In the genomic region with DNA sequence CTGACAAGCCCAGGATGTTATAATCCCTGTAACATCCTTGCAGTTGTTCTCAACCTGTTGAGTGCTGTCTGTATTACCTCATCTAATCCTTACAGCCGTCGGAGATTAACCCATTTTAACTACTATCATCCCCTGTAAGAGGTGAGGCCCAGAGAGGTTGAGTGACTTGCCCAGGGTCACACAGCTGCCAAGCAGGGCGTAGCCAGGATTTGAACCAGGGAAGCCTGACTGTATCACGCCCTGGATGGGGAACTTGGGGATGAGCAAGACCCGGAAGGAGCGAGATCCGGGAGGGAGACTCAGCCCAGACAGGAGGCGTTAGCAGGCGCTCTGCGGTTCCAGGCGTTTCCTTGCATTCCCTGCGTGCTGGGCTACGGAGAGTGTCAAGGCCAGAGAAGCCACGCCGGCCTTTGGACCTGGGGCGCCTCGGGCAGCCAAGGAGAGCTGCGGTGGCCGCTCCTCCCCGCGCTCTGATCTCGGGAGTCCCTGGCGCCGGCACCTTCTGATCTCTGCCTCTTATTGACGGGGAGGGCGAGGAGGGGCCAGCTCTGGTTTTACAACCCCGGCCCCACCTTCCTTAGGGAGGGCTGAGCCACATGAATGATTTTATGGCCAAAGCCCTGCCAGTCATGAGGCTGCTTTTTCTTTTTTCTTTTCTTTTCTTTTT, we compare ENCODE assay signal across 1 cellular context.
A peak's percentile ranks its signal among the peaks of the same experiment; 100 is the strongest.
TF ChIP-seq lines count a peak whose summit lies in the region.

No MANE protein-coding gene starts in this region.

TF ChIP-seq in HepG2, 621 proteins besides CTCF, POLR2A, EP300 and RAD21 (continued from another document and continues in another):
- TF ChIP-seq, protein P1, sequence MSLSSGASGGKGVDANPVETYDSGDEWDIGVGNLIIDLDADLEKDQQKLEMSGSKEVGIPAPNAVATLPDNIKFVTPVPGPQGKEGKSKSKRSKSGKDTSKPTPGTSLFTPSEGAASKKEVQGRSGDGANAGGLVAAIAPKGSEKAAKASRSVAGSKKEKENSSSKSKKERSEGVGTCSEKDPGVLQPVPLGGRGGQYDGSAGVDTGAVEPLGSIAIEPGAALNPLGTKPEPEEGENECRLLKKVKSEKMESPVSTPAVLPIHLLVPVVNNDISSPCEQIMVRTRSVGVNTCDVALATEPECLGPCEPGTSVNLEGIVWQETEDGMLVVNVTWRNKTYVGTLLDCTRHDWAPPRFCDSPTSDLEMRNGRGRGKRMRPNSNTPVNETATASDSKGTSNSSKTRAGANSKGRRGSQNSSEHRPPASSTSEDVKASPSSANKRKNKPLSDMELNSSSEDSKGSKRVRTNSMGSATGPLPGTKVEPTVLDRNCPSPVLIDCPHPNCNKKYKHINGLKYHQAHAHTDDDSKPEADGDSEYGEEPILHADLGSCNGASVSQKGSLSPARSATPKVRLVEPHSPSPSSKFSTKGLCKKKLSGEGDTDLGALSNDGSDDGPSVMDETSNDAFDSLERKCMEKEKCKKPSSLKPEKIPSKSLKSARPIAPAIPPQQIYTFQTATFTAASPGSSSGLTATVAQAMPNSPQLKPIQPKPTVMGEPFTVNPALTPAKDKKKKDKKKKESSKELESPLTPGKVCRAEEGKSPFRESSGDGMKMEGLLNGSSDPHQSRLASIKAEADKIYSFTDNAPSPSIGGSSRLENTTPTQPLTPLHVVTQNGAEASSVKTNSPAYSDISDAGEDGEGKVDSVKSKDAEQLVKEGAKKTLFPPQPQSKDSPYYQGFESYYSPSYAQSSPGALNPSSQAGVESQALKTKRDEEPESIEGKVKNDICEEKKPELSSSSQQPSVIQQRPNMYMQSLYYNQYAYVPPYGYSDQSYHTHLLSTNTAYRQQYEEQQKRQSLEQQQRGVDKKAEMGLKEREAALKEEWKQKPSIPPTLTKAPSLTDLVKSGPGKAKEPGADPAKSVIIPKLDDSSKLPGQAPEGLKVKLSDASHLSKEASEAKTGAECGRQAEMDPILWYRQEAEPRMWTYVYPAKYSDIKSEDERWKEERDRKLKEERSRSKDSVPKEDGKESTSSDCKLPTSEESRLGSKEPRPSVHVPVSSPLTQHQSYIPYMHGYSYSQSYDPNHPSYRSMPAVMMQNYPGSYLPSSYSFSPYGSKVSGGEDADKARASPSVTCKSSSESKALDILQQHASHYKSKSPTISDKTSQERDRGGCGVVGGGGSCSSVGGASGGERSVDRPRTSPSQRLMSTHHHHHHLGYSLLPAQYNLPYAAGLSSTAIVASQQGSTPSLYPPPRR (CRISPR knock-in tag; IDR thresholded peaks at IDR 0.05; ENCODE audit: borderline replicate concordance), result peak; percentile 92
- TF ChIP-seq NFKB2 (CRISPR knock-in tag; IDR thresholded peaks at IDR 0.05; ENCODE audit: borderline replicate concordance) (peak; percentile 89), MLLT10 (CRISPR knock-in tag; IDR thresholded peaks at IDR 0.05) (no peak), TCF7 (IDR thresholded peaks at IDR 0.05; ENCODE audit: low read depth) (peak; percentile 98), ZSCAN31 (CRISPR knock-in tag; IDR thresholded peaks at IDR 0.05; ENCODE audit: low read depth) (no peak), THYN1 (CRISPR knock-in tag; IDR thresholded peaks at IDR 0.05; ENCODE audit: borderline replicate concordance, low read depth) (no peak), RBM22 (optimal IDR thresholded peaks at IDR 0.05; ENCODE audit: low read length) (no peak), ZNF253 (CRISPR knock-in tag; IDR thresholded peaks at IDR 0.05; ENCODE audit: borderline replicate concordance) (peak; percentile 58; the same call in 1 of the 2 replicates), JUND (CRISPR knock-in tag; IDR thresholded peaks at IDR 0.05) (0 out of 2 replicates have a peak, but pooled peaks have one; percentile 53), ZNF605 (CRISPR knock-in tag; IDR thresholded peaks at IDR 0.05) (peak; percentile 80), NR2F1 (CRISPR knock-in tag; IDR thresholded peaks at IDR 0.05) (peak; percentile 90 to 94), MBD4 (IDR thresholded peaks at IDR 0.05; ENCODE audit: borderline replicate concordance, low read length) (no peak), ZNF747 (CRISPR knock-in tag; IDR thresholded peaks at IDR 0.05; ENCODE audit: borderline replicate concordance) (no peak; the same call in 1 of the 2 replicates), ZSCAN12 (CRISPR knock-in tag; IDR thresholded peaks at IDR 0.05) (no peak), ZNF614 (CRISPR knock-in tag; IDR thresholded peaks at IDR 0.05; ENCODE audit: borderline replicate concordance) (peak; percentile 85; the same call in 1 of the 2 replicates), NBN (conservative IDR thresholded peaks at IDR 0.05) (no peak), MZF1 (CRISPR knock-in tag; IDR thresholded peaks at IDR 0.05; ENCODE audit: borderline replicate concordance) (peak; percentile 33; the same call in 1 of the 2 replicates), ZNF101 (CRISPR knock-in tag; IDR thresholded peaks at IDR 0.05; ENCODE audit: borderline replicate concordance, low read depth) (no peak), ZNF790 (CRISPR knock-in tag; IDR thresholded peaks at IDR 0.05; ENCODE audit: borderline replicate concordance) (no peak), CBFB (CRISPR knock-in tag; IDR thresholded peaks at IDR 0.05) (peak; percentile 91), GTF3A (CRISPR knock-in tag; conservative IDR thresholded peaks at IDR 0.05) (no peak), MTF2 (CRISPR knock-in tag; IDR thresholded peaks at IDR 0.05; ENCODE audit: borderline replicate concordance) (no peak), ZFP36 (IDR thresholded peaks at IDR 0.05; ENCODE audit: borderline replicate concordance, low read depth, low read length, partially characterized antibody) (peak; percentile 86), ZNF652 (CRISPR knock-in tag; IDR thresholded peaks at IDR 0.05; ENCODE audit: borderline replicate concordance, low read depth) (no peak; the same call in 1 of the 2 replicates), ZNF446 (CRISPR knock-in tag; IDR thresholded peaks at IDR 0.05) (no peak), ZNF296 (CRISPR knock-in tag; conservative IDR thresholded peaks at IDR 0.05) (no peak), KAT2B (IDR thresholded peaks at IDR 0.05; ENCODE audit: borderline replicate concordance, low read depth, low read length) (no peak), PITX1 (CRISPR knock-in tag; IDR thresholded peaks at IDR 0.05) (peak; percentile 86)
- TF ChIP-seq, protein P2, sequence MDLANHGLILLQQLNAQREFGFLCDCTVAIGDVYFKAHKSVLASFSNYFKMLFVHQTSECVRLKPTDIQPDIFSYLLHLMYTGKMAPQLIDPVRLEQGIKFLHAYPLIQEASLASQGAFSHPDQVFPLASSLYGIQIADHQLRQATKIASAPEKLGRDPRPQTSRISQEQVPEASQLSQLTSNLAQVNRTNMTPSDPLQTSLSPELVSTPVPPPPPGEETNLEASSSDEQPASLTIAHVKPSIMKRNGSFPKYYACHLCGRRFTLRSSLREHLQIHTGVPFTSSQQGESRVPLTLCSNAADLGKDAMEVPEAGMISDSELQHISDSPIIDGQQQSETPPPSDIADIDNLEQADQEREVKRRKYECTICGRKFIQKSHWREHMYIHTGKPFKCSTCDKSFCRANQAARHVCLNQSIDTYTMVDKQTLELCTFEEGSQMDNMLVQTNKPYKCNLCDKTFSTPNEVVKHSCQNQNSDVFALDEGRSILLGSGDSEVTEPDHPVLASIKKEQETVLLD (CRISPR knock-in tag; IDR thresholded peaks at IDR 0.05; ENCODE audit: low read depth), result no peak
- TF ChIP-seq, protein P3, sequence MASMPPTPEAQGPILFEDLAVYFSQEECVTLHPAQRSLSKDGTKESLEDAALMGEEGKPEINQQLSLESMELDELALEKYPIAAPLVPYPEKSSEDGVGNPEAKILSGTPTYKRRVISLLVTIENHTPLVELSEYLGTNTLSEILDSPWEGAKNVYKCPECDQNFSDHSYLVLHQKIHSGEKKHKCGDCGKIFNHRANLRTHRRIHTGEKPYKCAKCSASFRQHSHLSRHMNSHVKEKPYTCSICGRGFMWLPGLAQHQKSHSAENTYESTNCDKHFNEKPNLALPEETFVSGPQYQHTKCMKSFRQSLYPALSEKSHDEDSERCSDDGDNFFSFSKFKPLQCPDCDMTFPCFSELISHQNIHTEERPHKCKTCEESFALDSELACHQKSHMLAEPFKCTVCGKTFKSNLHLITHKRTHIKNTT (CRISPR knock-in tag; IDR thresholded peaks at IDR 0.05), result no peak
- TF ChIP-seq, protein P4, sequence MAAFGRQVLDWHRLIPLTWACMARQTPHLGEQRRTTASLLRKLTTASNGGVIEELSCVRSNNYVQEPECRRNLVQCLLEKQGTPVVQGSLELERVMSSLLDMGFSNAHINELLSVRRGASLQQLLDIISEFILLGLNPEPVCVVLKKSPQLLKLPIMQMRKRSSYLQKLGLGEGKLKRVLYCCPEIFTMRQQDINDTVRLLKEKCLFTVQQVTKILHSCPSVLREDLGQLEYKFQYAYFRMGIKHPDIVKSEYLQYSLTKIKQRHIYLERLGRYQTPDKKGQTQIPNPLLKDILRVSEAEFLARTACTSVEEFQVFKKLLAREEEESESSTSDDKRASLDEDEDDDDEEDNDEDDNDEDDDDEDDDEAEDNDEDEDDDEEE (CRISPR knock-in tag; IDR thresholded peaks at IDR 0.05), result 0 out of 2 replicates have a peak, but pooled peaks have one; percentile 22
- TF ChIP-seq, protein P5, sequence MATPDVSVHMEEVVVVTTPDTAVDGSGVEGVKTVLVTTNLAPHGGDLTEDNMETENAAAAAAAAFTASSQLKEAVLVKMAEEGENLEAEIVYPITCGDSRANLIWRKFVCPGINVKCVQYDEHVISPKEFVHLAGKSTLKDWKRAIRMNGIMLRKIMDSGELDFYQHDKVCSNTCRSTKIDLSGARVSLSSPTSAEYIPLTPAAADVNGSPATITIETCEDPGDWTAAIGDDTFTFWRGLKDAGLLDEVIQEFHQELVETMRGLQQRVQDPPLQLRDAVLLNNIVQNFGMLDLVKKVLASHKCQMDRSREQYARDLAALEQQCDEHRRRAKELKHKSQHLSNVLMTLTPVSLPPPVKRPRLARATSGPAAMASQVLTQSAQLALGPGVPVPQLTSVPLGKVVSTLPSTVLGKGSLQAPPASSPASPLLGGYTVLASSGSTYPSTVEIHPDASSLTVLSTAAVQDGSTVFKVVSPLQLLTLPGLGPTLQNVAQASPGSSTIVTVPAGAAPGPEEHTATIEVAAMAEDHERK (CRISPR knock-in tag; IDR thresholded peaks at IDR 0.05; ENCODE audit: low read depth), result no peak
- TF ChIP-seq, protein P6, sequence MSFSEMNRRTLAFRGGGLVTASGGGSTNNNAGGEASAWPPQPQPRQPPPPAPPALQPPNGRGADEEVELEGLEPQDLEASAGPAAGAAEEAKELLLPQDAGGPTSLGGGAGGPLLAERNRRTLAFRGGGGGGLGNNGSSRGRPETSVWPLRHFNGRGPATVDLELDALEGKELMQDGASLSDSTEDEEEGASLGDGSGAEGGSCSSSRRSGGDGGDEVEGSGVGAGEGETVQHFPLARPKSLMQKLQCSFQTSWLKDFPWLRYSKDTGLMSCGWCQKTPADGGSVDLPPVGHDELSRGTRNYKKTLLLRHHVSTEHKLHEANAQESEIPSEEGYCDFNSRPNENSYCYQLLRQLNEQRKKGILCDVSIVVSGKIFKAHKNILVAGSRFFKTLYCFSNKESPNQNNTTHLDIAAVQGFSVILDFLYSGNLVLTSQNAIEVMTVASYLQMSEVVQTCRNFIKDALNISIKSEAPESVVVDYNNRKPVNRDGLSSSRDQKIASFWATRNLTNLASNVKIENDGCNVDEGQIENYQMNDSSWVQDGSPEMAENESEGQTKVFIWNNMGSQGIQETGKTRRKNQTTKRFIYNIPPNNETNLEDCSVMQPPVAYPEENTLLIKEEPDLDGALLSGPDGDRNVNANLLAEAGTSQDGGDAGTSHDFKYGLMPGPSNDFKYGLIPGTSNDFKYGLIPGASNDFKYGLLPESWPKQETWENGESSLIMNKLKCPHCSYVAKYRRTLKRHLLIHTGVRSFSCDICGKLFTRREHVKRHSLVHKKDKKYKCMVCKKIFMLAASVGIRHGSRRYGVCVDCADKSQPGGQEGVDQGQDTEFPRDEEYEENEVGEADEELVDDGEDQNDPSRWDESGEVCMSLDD (CRISPR knock-in tag; IDR thresholded peaks at IDR 0.05; ENCODE audit: borderline replicate concordance), result peak; percentile 57; the same call in 1 of the 2 replicates
- TF ChIP-seq, protein P7, sequence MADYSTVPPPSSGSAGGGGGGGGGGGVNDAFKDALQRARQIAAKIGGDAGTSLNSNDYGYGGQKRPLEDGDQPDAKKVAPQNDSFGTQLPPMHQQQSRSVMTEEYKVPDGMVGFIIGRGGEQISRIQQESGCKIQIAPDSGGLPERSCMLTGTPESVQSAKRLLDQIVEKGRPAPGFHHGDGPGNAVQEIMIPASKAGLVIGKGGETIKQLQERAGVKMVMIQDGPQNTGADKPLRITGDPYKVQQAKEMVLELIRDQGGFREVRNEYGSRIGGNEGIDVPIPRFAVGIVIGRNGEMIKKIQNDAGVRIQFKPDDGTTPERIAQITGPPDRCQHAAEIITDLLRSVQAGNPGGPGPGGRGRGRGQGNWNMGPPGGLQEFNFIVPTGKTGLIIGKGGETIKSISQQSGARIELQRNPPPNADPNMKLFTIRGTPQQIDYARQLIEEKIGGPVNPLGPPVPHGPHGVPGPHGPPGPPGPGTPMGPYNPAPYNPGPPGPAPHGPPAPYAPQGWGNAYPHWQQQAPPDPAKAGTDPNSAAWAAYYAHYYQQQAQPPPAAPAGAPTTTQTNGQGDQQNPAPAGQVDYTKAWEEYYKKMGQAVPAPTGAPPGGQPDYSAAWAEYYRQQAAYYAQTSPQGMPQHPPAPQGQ (CRISPR knock-in tag; IDR thresholded peaks at IDR 0.05; ENCODE audit: borderline replicate concordance), result peak; percentile 58; the same call in 1 of the 2 replicates
- TF ChIP-seq, protein P8, sequence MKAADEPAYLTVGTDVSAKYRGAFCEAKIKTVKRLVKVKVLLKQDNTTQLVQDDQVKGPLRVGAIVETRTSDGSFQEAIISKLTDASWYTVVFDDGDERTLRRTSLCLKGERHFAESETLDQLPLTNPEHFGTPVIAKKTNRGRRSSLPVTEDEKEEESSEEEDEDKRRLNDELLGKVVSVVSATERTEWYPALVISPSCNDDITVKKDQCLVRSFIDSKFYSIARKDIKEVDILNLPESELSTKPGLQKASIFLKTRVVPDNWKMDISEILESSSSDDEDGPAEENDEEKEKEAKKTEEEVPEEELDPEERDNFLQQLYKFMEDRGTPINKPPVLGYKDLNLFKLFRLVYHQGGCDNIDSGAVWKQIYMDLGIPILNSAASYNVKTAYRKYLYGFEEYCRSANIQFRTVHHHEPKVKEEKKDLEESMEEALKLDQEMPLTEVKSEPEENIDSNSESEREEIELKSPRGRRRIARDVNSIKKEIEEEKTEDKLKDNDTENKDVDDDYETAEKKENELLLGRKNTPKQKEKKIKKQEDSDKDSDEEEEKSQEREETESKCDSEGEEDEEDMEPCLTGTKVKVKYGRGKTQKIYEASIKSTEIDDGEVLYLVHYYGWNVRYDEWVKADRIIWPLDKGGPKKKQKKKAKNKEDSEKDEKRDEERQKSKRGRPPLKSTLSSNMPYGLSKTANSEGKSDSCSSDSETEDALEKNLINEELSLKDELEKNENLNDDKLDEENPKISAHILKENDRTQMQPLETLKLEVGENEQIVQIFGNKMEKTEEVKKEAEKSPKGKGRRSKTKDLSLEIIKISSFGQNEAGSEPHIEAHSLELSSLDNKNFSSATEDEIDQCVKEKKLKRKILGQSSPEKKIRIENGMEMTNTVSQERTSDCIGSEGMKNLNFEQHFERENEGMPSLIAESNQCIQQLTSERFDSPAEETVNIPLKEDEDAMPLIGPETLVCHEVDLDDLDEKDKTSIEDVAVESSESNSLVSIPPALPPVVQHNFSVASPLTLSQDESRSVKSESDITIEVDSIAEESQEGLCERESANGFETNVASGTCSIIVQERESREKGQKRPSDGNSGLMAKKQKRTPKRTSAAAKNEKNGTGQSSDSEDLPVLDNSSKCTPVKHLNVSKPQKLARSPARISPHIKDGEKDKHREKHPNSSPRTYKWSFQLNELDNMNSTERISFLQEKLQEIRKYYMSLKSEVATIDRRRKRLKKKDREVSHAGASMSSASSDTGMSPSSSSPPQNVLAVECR (CRISPR knock-in tag; IDR thresholded peaks at IDR 0.05; ENCODE audit: borderline replicate concordance), result peak; percentile 72; the same call in 1 of the 2 replicates
- TF ChIP-seq, protein P9, sequence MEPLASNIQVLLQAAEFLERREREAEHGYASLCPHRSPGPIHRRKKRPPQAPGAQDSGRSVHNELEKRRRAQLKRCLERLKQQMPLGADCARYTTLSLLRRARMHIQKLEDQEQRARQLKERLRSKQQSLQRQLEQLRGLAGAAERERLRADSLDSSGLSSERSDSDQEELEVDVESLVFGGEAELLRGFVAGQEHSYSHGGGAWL (CRISPR knock-in tag; IDR thresholded peaks at IDR 0.05), result 0 out of 2 replicates have a peak, but pooled peaks have one; percentile 68
